In genomic region chr12:103924761-103925641, GRCh38 we compare ENCODE assay signal across 8 cellular contexts. TPM values are rescaled to one million over a fixed set of nuclear protein-coding genes. Genes with fewer than 3 reads are reported as not detected.
DNase-seq lines count a peak whose midpoint lies in the region; ATAC-seq, FAIRE-seq and TF ChIP-seq lines count a peak whose summit lies in the region.

No MANE protein-coding gene starts in this region.

- ATAC-seq in GM21576 (IDR thresholded peaks at IDR 0.05; ENCODE audit: unreplicated experiment) = peak; percentile 37
- no peak for ATAC-seq in Right ventricle myocardium superior (ENCODE audit: poor library complexity)

- peak overlapping the region; percentile 35 for H3K4me2 ChIP-seq in Karpas-422 (ENCODE audit: low read depth, low read length, poor library complexity, severe bottlenecking)

- peak; percentile 98 for FAIRE-seq in GM12892 (lab: Jason Lieb, UNC)
- FAIRE-seq in small intestine (lab: Jason Lieb, UNC) = no peak

- H3K9me2 ChIP-seq in Karpas-422 (replicated peaks; ENCODE audit: insufficient read depth, low read length) = no peaks in the 10 kb centered on the region

- H3K27me3 ChIP-seq in Karpas-422 (ENCODE audit: low read length) = no peaks in the 10 kb centered on the region
- no peaks in the 10 kb centered on the region for H3K27me3 ChIP-seq in small intestine (ENCODE audit: control insufficient read depth in 2 of 2, insufficient read depth in 2 of 2, low read length in 2 of 2)

- no peaks in the 10 kb centered on the region for H3K9me3 ChIP-seq in Karpas-422 (ENCODE audit: low read length)
- H3K9me3 ChIP-seq in small intestine (ENCODE audit: control insufficient read depth, low read depth) = no peaks in the 10 kb centered on the region

- 68 to 77% (median 73%) methylated on average over 9 of the region's 9 CpGs for WGBS in small intestine, 3 donors

- no peaks in the 10 kb centered on the region for H3K36me3 ChIP-seq in Karpas-422 (ENCODE audit: insufficient read depth, low read length)
- H3K36me3 ChIP-seq in small intestine (ENCODE audit: control insufficient read depth in 2 of 2, insufficient read depth in 2 of 2, low read length in 2 of 2) = no peaks in the 10 kb centered on the region

- peak overlapping the region; percentile 89; the same call in 1 of the 2 replicates for H2AFZ ChIP-seq in Karpas-422 (ENCODE audit: low read length)

- no peaks in the 10 kb centered on the region for H4K20me1 ChIP-seq in Karpas-422 (ENCODE audit: insufficient read depth, low read depth, low read length)

- H3K27ac ChIP-seq in Karpas-422 (ENCODE audit: low read length) (no peak overlapping the region), small intestine (ENCODE audit: low read depth in 1 of 2, low read length in 1 of 2) (peak overlapping the region in 1 of 2 donors; percentile 18)

- intact Hi-C loops in Right ventricle myocardium superior (cut with DNase I) = no loop called here

- TF ChIP-seq POLR2A in GM12892 (IDR thresholded peaks at IDR 0.05; ENCODE audit: low read depth, low read length) = peak; percentile 96

- no peaks in the 10 kb centered on the region for H3K79me2 ChIP-seq in Karpas-422 (ENCODE audit: low read length)

- peak; percentile 17 for DNase-seq in GM12892 (ENCODE audit: insufficient read length)
- DNase-seq in Karpas-422 = no peak
- peak; percentile 74 for DNase-seq in activated T-cell treated with anti-CD3 and anti-CD28 coated beads, Interleukin-2, amount 50 U/mL, for 48 hours
- peak; percentile 15 for DNase-seq in small intestine
- DNase-seq in Right ventricle myocardium superior = no peak
- no peak for DNase-seq in hippocampal formation (lab: John Stamatoyannopoulos, UW)
- no peak for DNase-seq in NCI-H1436 treated with DMSO at 0.1 percent for 48 hours (lab: John Stamatoyannopoulos, UW)

- H3K4me3 ChIP-seq in Karpas-422 (ENCODE audit: low read length) (peak overlapping the region; percentile 17; the same call in 1 of the 2 replicates), small intestine (ENCODE audit: low read depth in 1 of 2, low read length in 2 of 2) (no peak overlapping the region)

- H3K9ac ChIP-seq in Karpas-422 (ENCODE audit: low read length) = peak overlapping the region; percentile 6; the same call in 1 of the 2 replicates

- peaks cover 36% of the 10 kb centered on the region for H3K4me1 ChIP-seq in Karpas-422 (ENCODE audit: low read length)
- no peaks in the 10 kb centered on the region for H3K4me1 ChIP-seq in small intestine (ENCODE audit: control insufficient read depth in 2 of 2, insufficient read depth in 1 of 2, low read depth in 1 of 2, low read length in 1 of 2)

RNA-seq across cellular contexts. Expression of gene HSP90B1, which starts 5.2 kb away (rescaled TPM):
- 382 TPM for polyA plus RNA-seq in GM12892 (2012; ENCODE audit: missing spikeins)
- 327 and 334 TPM in 2 replicates for total RNA-seq in Karpas-422 (2014; rRNA removed; shearing (Covaris generic); ENCODE audit: low replicate concordance)
- 100 to 1,000 TPM; 205 to 693 (median 207) TPM for polyA plus RNA-seq in small intestine
- 353 TPM for total RNA-seq in Right ventricle myocardium superior

RNA-seq across cellular contexts. Expression of gene TDG, which starts 40.7 kb away (rescaled TPM):
- 28.5 TPM for polyA plus RNA-seq in GM12892 (2012; ENCODE audit: missing spikeins)
- 28.0 and 38.9 TPM in 2 replicates for total RNA-seq in Karpas-422 (2014; rRNA removed; shearing (Covaris generic); ENCODE audit: low replicate concordance)
- polyA plus RNA-seq in small intestine = 10 to 100 TPM; 11.3 to 18.3 (median 13.1) TPM
- 10.2 TPM for total RNA-seq in Right ventricle myocardium superior

Comparison
In these comparisons a context has a peak if more than half of its experiments do, and no peak if none do; other contexts are left out.
1. DNase-seq: peak in GM12892 (single experiment), activated T-cell treated with anti-CD3 and anti-CD28 coated beads, Interleukin-2, amount 50 U/mL, for 48 hours (2 of 2) and small intestine (single experiment); none in Karpas-422 (single experiment), Right ventricle myocardium superior (single experiment), hippocampal formation (0 of 2) and NCI-H1436 treated with DMSO at 0.1 percent for 48 hours (single experiment).